Comparison of ENCODE assay signal across 19 cellular contexts in genomic region chr4:70709551-70710080, GRCh38. TPM values are rescaled to one million over a fixed set of nuclear protein-coding genes. Genes with fewer than 3 reads are reported as not detected.
DNase-seq lines count a peak whose midpoint lies in the region; ATAC-seq and TF ChIP-seq lines count a peak whose summit lies in the region.
"Had no signal": no experiment of that assay in that cellular context is flagged by ENCODE, and none has a peak within 500 bp of the region (broad histone marks: within the 10 kb centered on the region; RNA-seq: fewer than 3 reads in every experiment).

No MANE protein-coding gene starts in this region.

- peak overlapping the region; percentile 13; the same call in 1 of the 2 replicates for H3K27ac ChIP-seq in DOHH2 (ENCODE audit: low read depth, low read length)
- H3K27ac ChIP-seq in neuronal stem cell (replicated peaks; ENCODE audit: low read length), result peak overlapping the region; percentile 81
- peak overlapping the region in 2 of 59 donors; percentile 8 to 12 for H3K27ac ChIP-seq in dorsolateral prefrontal cortex
- H3K27ac ChIP-seq: HL-60, sigmoid colon had no signal

- H3K79me1 ChIP-seq in neuronal stem cell (ENCODE audit: low read depth, low read length), result no peaks in the 10 kb centered on the region

- H4K91ac ChIP-seq in neuronal stem cell (ENCODE audit: low read depth, low read length, poor library complexity), result no peak overlapping the region

- H3K4me1 ChIP-seq in DOHH2 (ENCODE audit: control insufficient read depth, low read length) (peaks cover 75% of the 10 kb centered on the region), neuronal stem cell (ENCODE audit: control insufficient read depth in 2 of 2, insufficient read depth in 1 of 2, low read depth in 1 of 2, low read length in 2 of 2) (peaks cover 11 to 19% of the 10 kb centered on the region in 2 donors)

- peaks cover 5% of the 10 kb centered on the region for H3F3A ChIP-seq in DOHH2 (ENCODE audit: control insufficient read depth, insufficient read depth)

- peak overlapping the region; percentile 60 for H3K4me2 ChIP-seq in DOHH2 (ENCODE audit: low read length)
- H3K4me2 ChIP-seq in neuronal stem cell (ENCODE audit: insufficient read depth, low read length, poor library complexity, severe bottlenecking), result peak overlapping the region; percentile 30
- H3K4me2 ChIP-seq: SK-N-SH had no signal

- H2BK5ac ChIP-seq in neuronal stem cell (ENCODE audit: low read length), result no peak overlapping the region

- H2AK5ac ChIP-seq in neuronal stem cell (ENCODE audit: low read depth, low read length), result no peak overlapping the region

- no peak overlapping the region for H3K9ac ChIP-seq in neuronal stem cell (ENCODE audit: low read depth, low read length, poor library complexity)
- H3K9ac ChIP-seq: SK-N-SH had no signal

- H3K23ac ChIP-seq in neuronal stem cell (ENCODE audit: low read depth, low read length, poor library complexity), result no peak overlapping the region

- TF ChIP-seq CTCF in DOHH2 (IDR thresholded peaks at IDR 0.05; ENCODE audit: low read depth, low read length, poor library complexity, severe bottlenecking), result no peak
- no peak for TF ChIP-seq CTCF in dorsolateral prefrontal cortex (IDR thresholded peaks at IDR 0.05 in 54 of 56, conservative IDR thresholded peaks at IDR 0.05 in 2 of 56; ENCODE audit: low read depth in 1 of 56, partially characterized antibody in 56 of 56)

- H3K9me3 ChIP-seq in DOHH2 (ENCODE audit: control insufficient read depth, insufficient read depth, low read length) (no peaks in the 10 kb centered on the region), neuronal stem cell (replicated peaks in 1 of 2; ENCODE audit: control insufficient read depth in 2 of 2, insufficient read depth in 1 of 2, low read depth in 1 of 2, low read length in 2 of 2) (no peaks in the 10 kb centered on the region)
- H3K9me3 ChIP-seq: sigmoid colon, SK-N-SH had no signal

- no peak overlapping the region for H3K4ac ChIP-seq in neuronal stem cell (ENCODE audit: low read length)

- H3K36me3 ChIP-seq in DOHH2 (ENCODE audit: control insufficient read depth, low read length), result peaks cover 19% of the 10 kb centered on the region; the same call in 1 of the 2 replicates
- peaks cover 0 to 2% of the 10 kb centered on the region in 2 donors for H3K36me3 ChIP-seq in neuronal stem cell (replicated peaks in 1 of 2; ENCODE audit: control insufficient read depth in 2 of 2, insufficient read depth in 2 of 2, low read length in 2 of 2)
- H3K36me3 ChIP-seq: sigmoid colon had no signal

- H3K27me3 ChIP-seq in DOHH2 (ENCODE audit: control insufficient read depth, low read length) (no peaks in the 10 kb centered on the region), neuronal stem cell (ENCODE audit: control insufficient read depth in 3 of 3, insufficient read depth in 3 of 3, low read depth in 1 of 3, low read length in 3 of 3) (no peaks in the 10 kb centered on the region), dorsolateral prefrontal cortex (no peaks in the 10 kb centered on the region)
- H3K27me3 ChIP-seq: sigmoid colon had no signal

- H3K18ac ChIP-seq in neuronal stem cell (ENCODE audit: low read length), result no peak overlapping the region

- H3K79me2 ChIP-seq in DOHH2 (ENCODE audit: control insufficient read depth, low read length), result peaks cover 95% of the 10 kb centered on the region

- no peaks in the 10 kb centered on the region for H3K9me2 ChIP-seq in DOHH2 (replicated peaks; ENCODE audit: control insufficient read depth, low read length)
- H3K9me2 ChIP-seq: SK-N-SH had no signal

- H2BK12ac ChIP-seq in neuronal stem cell (ENCODE audit: low read length), result no peak overlapping the region

- WGBS in neuronal stem cell (ENCODE audit: extremely low coverage in 2 of 2, insufficient read length in 2 of 2, insufficient replicate concordance in 1 of 2), 2 donors, result no CpG with 5 or more reads among the region's 6 CpGs

- intact Hi-C loops in dorsolateral prefrontal cortex (cut with DNase I), result no loop called here

- no peak overlapping the region for H2BK120ac ChIP-seq in neuronal stem cell (ENCODE audit: low read depth, low read length)

- no peak overlapping the region for H4K8ac ChIP-seq in neuronal stem cell (ENCODE audit: low read depth, low read length)

- no peak overlapping the region for H3K14ac ChIP-seq in neuronal stem cell (ENCODE audit: low read length)

- no peaks in the 10 kb centered on the region for H4K20me1 ChIP-seq in DOHH2 (ENCODE audit: control insufficient read depth, insufficient read depth, low read depth, low read length)

- H2BK15ac ChIP-seq in neuronal stem cell (ENCODE audit: low read length), result no peak overlapping the region

- peak overlapping the region; percentile 75 for H2AFZ ChIP-seq in neuronal stem cell (ENCODE audit: low read length)

- H3K4me3 ChIP-seq in DOHH2 (ENCODE audit: low read length), result peak overlapping the region; percentile 50
- H3K4me3 ChIP-seq in neuronal stem cell (ENCODE audit: low read length in 2 of 2), result peak overlapping the region in 1 of 2 donors; percentile 41
- H3K4me3 ChIP-seq in dorsolateral prefrontal cortex, result peak overlapping the region in 15 of 59 donors; percentile 2 to 28 (median 14)
- H3K4me3 ChIP-seq: sigmoid colon had no signal

- DNase-seq in NCI-H2227 (lab: John Stamatoyannopoulos, UW; ENCODE audit: unreplicated experiment) (peak; percentile 8), astrocyte of the hippocampus (ENCODE audit: low read depth, low spot score) (peak; percentile 58), neuronal stem cell (ENCODE audit: low spot score) (peak; percentile 35), dorsolateral prefrontal cortex (no peak), cerebellum (ENCODE audit: low spot score) (no peak)
- DNase-seq: activated CD8-positive, alpha-beta memory T cell treated with anti-CD3 and anti-CD28 coated beads, Interleukin-2, amount 50 U/mL, for 48 hours; activated naive CD8-positive, alpha-beta T cell treated with anti-CD3 and anti-CD28 coated beads for 36 hours; erythroblast; H7; head of caudate nucleus; kidney glomerular epithelial cell; NK-92 treated with Interleukin-12 subunit alpha and Interleukin-12 subunit beta, amount 100 ng/mL, for 24 hours; sigmoid colon; SK-N-SH; stimulated activated naive CD4-positive, alpha-beta T cell treated with Interleukin-2 at 50 U/mL for 16 hours had no signal

- ATAC-seq in HG03432 (IDR thresholded peaks at IDR 0.05; ENCODE audit: unreplicated experiment) (no peak), GM18861 (IDR thresholded peaks at IDR 0.05; ENCODE audit: unreplicated experiment) (no peak)

RNA-seq across cellular contexts. Expression of gene RUFY3, which starts 12.1 kb away (rescaled TPM):
- polyA plus RNA-seq in neuronal stem cell (2013, experiment 1 of 2), result 42.1 TPM
- 41.9 TPM for polyA plus RNA-seq in neuronal stem cell (2013, experiment 2 of 2)
- total RNA-seq in dorsolateral prefrontal cortex (100 to 1,000 TPM; 148 to 276 (median 235) TPM), cerebellum (306 TPM)

RNA-seq across cellular contexts. Expression of gene UTP3, which starts 21.3 kb away (rescaled TPM):
- 29.3 TPM for polyA plus RNA-seq in neuronal stem cell (2013, experiment 1 of 2)
- 29.9 TPM for polyA plus RNA-seq in neuronal stem cell (2013, experiment 2 of 2)
- 10 to 100 TPM; 13.8 to 28.6 (median 21.3) TPM for total RNA-seq in dorsolateral prefrontal cortex
- total RNA-seq in cerebellum, result 10.5 TPM

RNA-seq across cellular contexts. Expression of gene JCHAIN, which starts 43.3 kb away (rescaled TPM):
- 0.03 TPM for polyA plus RNA-seq in neuronal stem cell (2013, experiment 1 of 2)
- polyA plus RNA-seq in neuronal stem cell (2013, experiment 2 of 2), result not detected
- 1 to 10 TPM in 12 of 120 experiments, under 1 TPM in 5, not detected in 103; 0.37 to 3.5 (median 1.5) TPM for total RNA-seq in dorsolateral prefrontal cortex
- 3.6 TPM for total RNA-seq in cerebellum
- total RNA-seq: activated naive CD8-positive, alpha-beta T cell treated with anti-CD3 and anti-CD28 coated beads for 36 hours; H7 had no signal

Comparison
In these comparisons a context has a peak if more than half of its experiments do, and no peak if none do; other contexts are left out.
1. DNase-seq: peak in NCI-H2227 (single experiment), astrocyte of the hippocampus (single experiment) and neuronal stem cell (single experiment); none in dorsolateral prefrontal cortex (0 of 10) and cerebellum (single experiment).